10 cellular contexts compared by ENCODE assay signal in the genomic region with DNA sequence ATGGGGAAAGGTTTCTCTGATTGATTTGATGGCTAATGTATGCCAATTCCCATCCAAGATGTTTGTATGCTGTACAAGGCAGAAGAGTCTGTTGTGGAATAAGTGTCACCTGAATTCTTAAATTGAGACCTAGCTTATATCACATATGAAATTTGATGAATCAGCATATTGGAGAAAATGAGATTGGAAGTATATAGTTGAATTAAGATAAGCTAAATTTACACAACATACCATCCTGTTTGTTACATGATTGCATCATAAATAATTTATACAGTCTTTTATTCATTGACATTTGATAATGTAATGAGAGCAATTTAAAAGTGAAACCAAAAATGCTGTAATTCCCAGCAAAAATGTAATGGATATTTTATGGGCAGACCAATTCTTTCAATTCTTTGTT. TPM values are rescaled to one million over a fixed set of nuclear protein-coding genes. Genes with fewer than 3 reads are reported as not detected.
A peak's percentile ranks its signal among the peaks of the same experiment; 100 is the strongest.
DNase-seq lines count a peak whose midpoint lies in the region; ATAC-seq, FAIRE-seq and TF ChIP-seq lines count a peak whose summit lies in the region.
"Had no signal": no experiment of that assay in that cellular context is flagged by ENCODE, and none has a peak within 500 bp of the region (broad histone marks: within the 10 kb centered on the region; RNA-seq: fewer than 3 reads in every experiment).

No MANE protein-coding gene starts in this region.

- no peak overlapping the region for H3K23ac ChIP-seq in mesenchymal stem cell (ENCODE audit: low read length in 2 of 2)

- H4K91ac ChIP-seq in mesenchymal stem cell (ENCODE audit: low read length): no peak overlapping the region

- no peak for TF ChIP-seq CTCF in heart right ventricle (IDR thresholded peaks at IDR 0.05)
- no peak for TF ChIP-seq CTCF in K562 (IDR thresholded peaks at IDR 0.05 in 2 of 3, conservative IDR thresholded peaks at IDR 0.05 in 1 of 3; ENCODE audit: insufficient read depth in 2 of 3, low read depth in 1 of 3, low read length in 3 of 3)
- no peak for TF ChIP-seq CTCF in uterus (IDR thresholded peaks at IDR 0.05)

- H3K4me2 ChIP-seq in K562 (ENCODE audit: insufficient read depth, low read length) (peak overlapping the region; percentile 93), mesenchymal stem cell (ENCODE audit: low read length, poor library complexity, severe bottlenecking) (peak overlapping the region; percentile 95)

- no TSS peak for BruUV-seq in K562 (replicated peaks; lab: Mats Ljungman, UMichigan)

- H3K18ac ChIP-seq in mesenchymal stem cell (ENCODE audit: low read depth in 1 of 2, low read length in 2 of 2): no peak overlapping the region

- intact Hi-C loops in heart right ventricle (cut with DNase I): loop anchor here in 1 of 10 donors (5.0 kb wide), 1 partner anchor 1668 kb away; no protein-coding TSS in a partner anchor
- intact Hi-C loops in cardiac septum (cut with DNase I): loop anchor here (10.0 kb wide), 1 partner anchor 625 kb away; no protein-coding TSS in a partner anchor
- intact Hi-C loops in K562 (cut with micrococcal nuclease): loop anchor here (5.0 kb wide), 1 partner anchor 88 kb away; no protein-coding TSS in a partner anchor
- intact Hi-C loops in uterus (cut with DNase I; ENCODE audit: low total_unique reads): no loop called here

- in situ Hi-C loops in K562 (cut with MboI): no loop called here

- CTCF ChIA-PET in K562 (lab: Yijun Ruan, JAX; ENCODE audit: low intra/inter-chr PET ratio): no interaction called here

- FAIRE-seq in K562 (lab: Jason Lieb, UNC): no peak

- H2AFZ ChIP-seq in K562 (ENCODE audit: low read depth, low read length) (peak overlapping the region; percentile 100; the same call in 1 of the 2 replicates), mesenchymal stem cell (ENCODE audit: low read depth, low read length) (no peak overlapping the region)

- POLR2A ChIA-PET in K562 (lab: Yijun Ruan, JAX): no interaction called here

- no peak for TF ChIP-seq EP300 in K562 (IDR thresholded peaks at IDR 0.05; ENCODE audit: low read length)

- H2AK5ac ChIP-seq in mesenchymal stem cell (ENCODE audit: low read length, severe bottlenecking): no peak overlapping the region

- H4K8ac ChIP-seq in mesenchymal stem cell (ENCODE audit: low read length): no peak overlapping the region

- H3K79me1 ChIP-seq in mesenchymal stem cell (replicated peaks; ENCODE audit: low read length, poor library complexity, severe bottlenecking): peaks cover 15% of the 10 kb centered on the region

- H3K27me3 ChIP-seq in heart right ventricle (no peaks in the 10 kb centered on the region), K562 (ENCODE audit: control insufficient read depth in 2 of 2, insufficient read depth in 2 of 2, low read length in 2 of 2) (no peaks in the 10 kb centered on the region), mesenchymal stem cell (ENCODE audit: control insufficient read depth in 1 of 2, insufficient read depth in 1 of 2, low read length in 2 of 2) (no peaks in the 10 kb centered on the region), uterus (no peaks in the 10 kb centered on the region)

- DNase-seq in heart right ventricle (no peak), cardiac septum (ENCODE audit: low spot score) (no peak), K562 (ENCODE audit: extremely low read depth in 1 of 4, low spot score in 3 of 4) (no peak), mesenchymal stem cell (no peak), uterus (no peak), GF-D8 (lab: John Stamatoyannopoulos, UW) (no peak), iPS-NIHi7 (ENCODE audit: extremely low spot score) (no peak)
- DNase-seq: effector CD4-positive, alpha-beta T cell; EL had no signal

- H3K9ac ChIP-seq in K562 (ENCODE audit: insufficient read depth in 1 of 2, low read depth in 2 of 2, low read length in 2 of 2) (peak overlapping the region in 1 of 2 experiments; percentile 97; a peak in 2 of 4 replicates), mesenchymal stem cell (ENCODE audit: low read length) (peak overlapping the region; percentile 100)

- H2BK12ac ChIP-seq in mesenchymal stem cell (ENCODE audit: low read length in 2 of 2): no peak overlapping the region

- no peak overlapping the region for H2BK120ac ChIP-seq in mesenchymal stem cell (ENCODE audit: low read depth, low read length)

- no peaks in the 10 kb centered on the region for H3K9me1 ChIP-seq in K562 (ENCODE audit: control insufficient read depth, insufficient read depth, low read length)

- H3K9me3 ChIP-seq in heart right ventricle (no peaks in the 10 kb centered on the region), K562 (replicated peaks; ENCODE audit: control insufficient read depth, insufficient read depth, low read depth, low read length) (no peaks in the 10 kb centered on the region), mesenchymal stem cell (ENCODE audit: control insufficient read depth, low read length) (no peaks in the 10 kb centered on the region), uterus (no peaks in the 10 kb centered on the region)

- no peak for ATAC-seq in heart right ventricle
- no peak for ATAC-seq in K562
- ATAC-seq in GM18868 (IDR thresholded peaks at IDR 0.05; ENCODE audit: unreplicated experiment): no peak

- H3K4ac ChIP-seq in mesenchymal stem cell (ENCODE audit: low read depth in 1 of 2, low read length in 2 of 2): no peak overlapping the region

- H3K36me3 ChIP-seq in heart right ventricle (peaks cover 0 to 10% (median 0%) of the 10 kb centered on the region in 9 donors), K562 (ENCODE audit: control insufficient read depth, insufficient read depth, low read length) (peaks cover 27% of the 10 kb centered on the region), mesenchymal stem cell (ENCODE audit: control insufficient read depth in 1 of 2, insufficient read depth in 2 of 2, low read depth in 1 of 2, low read length in 2 of 2) (peaks cover 3 to 15% of the 10 kb centered on the region in 2 experiments), uterus (no peaks in the 10 kb centered on the region)

- no peak overlapping the region for H3K14ac ChIP-seq in mesenchymal stem cell (ENCODE audit: low read length in 2 of 2)

- TF ChIP-seq RAD21 in K562 (CRISPR knock-in tag; conservative IDR thresholded peaks at IDR 0.05 in 1 of 2, IDR thresholded peaks at IDR 0.05 in 1 of 2): no peak

- no peak overlapping the region for H2BK15ac ChIP-seq in mesenchymal stem cell (ENCODE audit: low read depth, poor library complexity, severe bottlenecking)

- H3K4me3 ChIP-seq in heart right ventricle (peak overlapping the region; percentile 70 to 97 (median 86)), K562 (peak overlapping the region; percentile 79), mesenchymal stem cell (ENCODE audit: insufficient read depth in 1 of 2, low read depth in 1 of 2, low read length in 2 of 2) (peak overlapping the region in 1 of 2 experiments; percentile 100), uterus (peak overlapping the region; percentile 56 to 87)

- TF ChIP-seq POLR2A in K562 (conservative IDR thresholded peaks at IDR 0.05) (no peak), uterus (IDR thresholded peaks at IDR 0.05) (no peak)

- no peaks in the 10 kb centered on the region for H4K20me1 ChIP-seq in K562 (replicated peaks; ENCODE audit: control insufficient read depth, insufficient read depth, low read length)

- no peak overlapping the region for H3K27ac ChIP-seq in heart right ventricle
- no peak overlapping the region for H3K27ac ChIP-seq in K562 (ENCODE audit: extremely low read depth, low read depth, low read length)
- no peak overlapping the region for H3K27ac ChIP-seq in mesenchymal stem cell (ENCODE audit: low read length, poor library complexity, severe bottlenecking)
- H3K27ac ChIP-seq in uterus: no peak overlapping the region

- peaks cover 78% of the 10 kb centered on the region for H3K79me2 ChIP-seq in K562 (ENCODE audit: control insufficient read depth, insufficient read depth, low read length)

- no peak overlapping the region for H2BK5ac ChIP-seq in mesenchymal stem cell (ENCODE audit: low read depth, low read length, poor library complexity, severe bottlenecking)

- H3K4me1 ChIP-seq in heart right ventricle (peaks cover 8 to 54% (median 37%) of the 10 kb centered on the region in 9 donors), K562 (replicated peaks in 1 of 2; ENCODE audit: control insufficient read depth in 2 of 2, insufficient read depth in 2 of 2, low read length in 2 of 2) (peaks cover 0 to 14% of the 10 kb centered on the region in 2 experiments; a peak in 3 of 5 replicates), mesenchymal stem cell (ENCODE audit: control insufficient read depth, insufficient read depth, low read depth, low read length) (peaks cover 3% of the 10 kb centered on the region), uterus (peaks cover 6 to 12% of the 10 kb centered on the region in 2 donors)

RNA-seq across cellular contexts. Expression of gene CWC27, which starts 1.1 kb away (rescaled TPM):
- total RNA-seq in heart right ventricle (10 to 100 TPM; 19.3 to 32.1 (median 23.5) TPM), cardiac septum (19.9 TPM), K562 (2014; rRNA removed) (19.5 and 19.7 TPM in 2 replicates), K562 (2014; rRNA removed; fragmentation: Illumina TruSeq; extraction: Trizol) (40.9 and 47.4 TPM in 2 replicates), K562 (2015; rRNA removed; fragmentation: Illumina TruSeq; extraction: Trizol) (33.2 and 38.0 TPM in 2 replicates), K562 (2021) (25.6 and 28.0 TPM in 2 replicates), uterus (10 to 100 TPM in 3 of 4 donors, 1 to 10 TPM in 1; 7.6 to 28.2 (median 24.2) TPM)
- polyA plus RNA-seq in heart right ventricle (10 to 100 TPM; 18.7 to 25.2 TPM), K562 (2011; rRNA removed) (26.8 and 38.3 TPM in 2 replicates), K562 (2014; fragmentation: Illumina TruSeq; extraction: Trizol) (39.5 and 46.4 TPM in 2 replicates), K562 (2014; fragmentation: Nextera tagmentation; extraction: Ambion mirVana) (10 to 100 TPM; 42.9 to 49.3 TPM), K562 (2014; rRNA removed) (27.9 and 34.1 TPM in 2 replicates)
- 10.5 and 54.8 TPM in 2 replicates for total RNA-seq in K562 (2011; cell fraction: chromatin; rRNA removed; ENCODE audit: low replicate concordance)
- 7.0 and 10.1 TPM in 2 replicates for total RNA-seq in K562 (2011; cell fraction: nucleolus; rRNA removed)
- total RNA-seq in K562 (2011; cell fraction: nucleoplasm; rRNA removed): 17.9 and 28.3 TPM in 2 replicates
- polyA plus RNA-seq in K562 (2011; cell fraction: cytosol; rRNA removed): 5.6 and 20.5 TPM in 2 replicates
- polyA plus RNA-seq in K562 (2011; cell fraction: nucleus; rRNA removed): 5.2 and 9.0 TPM in 2 replicates
- polyA plus RNA-seq in K562 (2012): 23.4 and 29.1 TPM in 2 replicates
- 71.0 and 76.0 TPM in 2 replicates for polyA minus RNA-seq in K562 (2011; rRNA and poly(A)+ RNA removed)
- 10.1 and 13.3 TPM in 2 replicates for polyA minus RNA-seq in K562 (2011; cell fraction: cytosol; rRNA and poly(A)+ RNA removed)
- 27.5 and 43.1 TPM in 2 replicates for polyA minus RNA-seq in K562 (2011; cell fraction: nucleus; rRNA and poly(A)+ RNA removed)
- 36.5 TPM for polyA plus RNA-seq in mesenchymal stem cell (2013, experiment 1 of 2)
- 37.2 TPM for polyA plus RNA-seq in mesenchymal stem cell (2013, experiment 2 of 2)

RNA-seq across cellular contexts. Expression of gene SREK1IP1, which starts 1.4 kb away (rescaled TPM):
- 10 to 100 TPM in 9 of 10 donors, 1 to 10 TPM in 1; 8.0 to 17.3 (median 12.5) TPM for total RNA-seq in heart right ventricle
- 10 to 100 TPM in 1 of 2 donors, 1 to 10 TPM in 1; 5.5 to 25.9 TPM for polyA plus RNA-seq in heart right ventricle
- total RNA-seq in cardiac septum: 10.2 TPM
- total RNA-seq in K562 (2011; cell fraction: chromatin; rRNA removed; ENCODE audit: low replicate concordance): 2.3 and 5.4 TPM in 2 replicates
- 2.8 TPM in 2 replicates for total RNA-seq in K562 (2011; cell fraction: nucleolus; rRNA removed)
- 3.8 and 8.7 TPM in 2 replicates for total RNA-seq in K562 (2011; cell fraction: nucleoplasm; rRNA removed)
- 6.9 and 8.2 TPM in 2 replicates for total RNA-seq in K562 (2014; rRNA removed)
- total RNA-seq in K562 (2014; rRNA removed; fragmentation: Illumina TruSeq; extraction: Trizol): 21.7 and 23.7 TPM in 2 replicates
- 19.2 and 21.3 TPM in 2 replicates for total RNA-seq in K562 (2015; rRNA removed; fragmentation: Illumina TruSeq; extraction: Trizol)
- total RNA-seq in K562 (2021): 27.3 and 27.7 TPM in 2 replicates
- 6.4 and 9.8 TPM in 2 replicates for polyA plus RNA-seq in K562 (2011; rRNA removed)
- 4.1 and 5.3 TPM in 2 replicates for polyA plus RNA-seq in K562 (2011; cell fraction: cytosol; rRNA removed)
- 2.1 and 2.8 TPM in 2 replicates for polyA plus RNA-seq in K562 (2011; cell fraction: nucleus; rRNA removed)
- 8.1 and 21.0 TPM in 2 replicates for polyA plus RNA-seq in K562 (2012)
- 23.0 and 23.9 TPM in 2 replicates for polyA plus RNA-seq in K562 (2014; fragmentation: Illumina TruSeq; extraction: Trizol)
- 10 to 100 TPM; 29.8 to 45.2 TPM for polyA plus RNA-seq in K562 (2014; fragmentation: Nextera tagmentation; extraction: Ambion mirVana)
- polyA plus RNA-seq in K562 (2014; rRNA removed): 8.5 and 9.3 TPM in 2 replicates
- 8.1 and 8.8 TPM in 2 replicates for polyA minus RNA-seq in K562 (2011; rRNA and poly(A)+ RNA removed)
- 9.5 and 12.1 TPM in 2 replicates for polyA minus RNA-seq in K562 (2011; cell fraction: cytosol; rRNA and poly(A)+ RNA removed)
- 3.6 and 6.4 TPM in 2 replicates for polyA minus RNA-seq in K562 (2011; cell fraction: nucleus; rRNA and poly(A)+ RNA removed)
- 20.4 TPM for polyA plus RNA-seq in mesenchymal stem cell (2013, experiment 1 of 2)
- 22.4 TPM for polyA plus RNA-seq in mesenchymal stem cell (2013, experiment 2 of 2)
- 10 to 100 TPM in 3 of 4 donors, 1 to 10 TPM in 1; 3.6 to 28.4 (median 18.0) TPM for total RNA-seq in uterus
